8 cellular contexts compared by ENCODE assay signal in the genomic region with DNA sequence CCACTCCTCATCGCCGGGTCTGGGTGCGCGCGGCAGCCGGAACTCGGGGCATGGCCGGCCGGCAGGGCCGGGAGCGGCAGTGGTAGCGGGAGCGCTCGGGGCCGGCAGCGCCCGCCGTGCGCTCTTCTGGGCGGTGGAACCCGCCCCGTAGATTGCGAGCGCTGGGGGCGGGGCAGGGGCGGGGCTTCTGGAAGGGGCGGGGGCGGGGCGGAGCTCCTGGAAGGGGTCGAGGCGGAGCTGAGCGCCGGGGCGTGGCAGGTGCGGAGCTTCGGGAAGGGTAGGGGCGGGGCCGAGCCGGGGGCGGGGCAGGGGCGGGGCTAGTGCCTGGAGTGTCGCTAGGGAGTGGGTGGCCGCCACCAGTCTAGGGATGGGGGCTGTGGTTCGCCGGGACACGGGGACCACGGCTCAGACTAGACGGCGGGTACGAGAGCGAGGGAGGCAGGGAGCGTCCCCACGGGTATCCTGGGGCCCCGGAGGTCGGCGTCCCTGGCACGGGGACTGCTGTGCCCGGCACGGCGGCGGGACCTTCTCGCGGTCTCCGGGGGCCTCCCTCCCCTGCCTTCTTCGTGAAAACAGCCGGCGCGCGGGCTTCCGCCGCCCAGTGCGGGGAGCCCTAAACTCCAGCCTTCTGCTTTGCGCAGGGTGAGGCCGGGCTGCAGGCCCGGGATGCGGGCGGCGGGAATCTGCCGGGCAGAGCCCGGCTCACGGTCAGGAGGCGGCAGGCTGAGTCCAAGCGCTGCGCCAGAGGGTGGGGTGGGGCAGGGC. TPM values are rescaled to one million over a fixed set of nuclear protein-coding genes. Genes with fewer than 3 reads are reported as not detected.
DNase-seq lines count a peak whose midpoint lies in the region; ATAC-seq and TF ChIP-seq lines count a peak whose summit lies in the region.

Gene STK32C, minus strand, starts transcription at position 128 of the 765 bp plus-strand sequence. Its CDS starts 117 bp downstream, at position 11.

- WGBS in endodermal cell (ENCODE audit: insufficient coverage in 1 of 2, insufficient read length in 1 of 2), 2 experiments: 0 to 1% methylated on average over 13 to 84 of the region's 84 CpGs
- 0% methylated on average over 38 to 52 of the region's 84 CpGs for WGBS in mesodermal cell (ENCODE audit: insufficient coverage in 2 of 2), 2 experiments

- H3K36me3 Mint-ChIP-seq in activated CD8-positive, alpha-beta memory T cell treated with anti-CD3 and anti-CD28 coated beads, Interleukin-2, amount 10 ng/mL, durations not matched to agents 7 days and 5 days: no peaks in the 10 kb centered on the region
- peaks cover 8% of the 10 kb centered on the region for H3K36me3 Mint-ChIP-seq in endodermal cell (ENCODE audit: low read depth)

- no peak for TF ChIP-seq CTCF in BJ (IDR thresholded peaks at IDR 0.05; ENCODE audit: insufficient read depth, low read depth, low read length)
- TF ChIP-seq CTCF in endodermal cell (conservative IDR thresholded peaks at IDR 0.05): no peak

- CTCF ChIA-PET in BJ (lab: Yijun Ruan, JAX): no interaction called here
- CTCF ChIA-PET in activated CD8-positive, alpha-beta memory T cell treated with anti-CD3 and anti-CD28 coated beads, Interleukin-2, amount 10 ng/mL, durations not matched to agents 7 days and 5 days (lab: Charles Lee): interaction anchor here (1.2 kb wide), 1 partner anchor 35 kb away, joined by 3 read pairs; no protein-coding TSS in a partner anchor

- POLR2A ChIA-PET in BJ (lab: Charles Lee): interaction anchor here (0.6 to 1.0 kb wide), 2 partner anchors 10 to 12 kb away, joined by 3 read pairs; no protein-coding TSS in a partner anchor

- peaks cover 2% of the 10 kb centered on the region; the same call in 1 of the 2 replicates for H3K27me3 ChIP-seq in BJ (ENCODE audit: control insufficient read depth, insufficient read depth, low read length)
- H3K27me3 ChIP-seq in endodermal cell (ENCODE audit: control insufficient read depth, insufficient read depth, low read length, poor library complexity, severe bottlenecking): peaks cover 59% of the 10 kb centered on the region

- H3K4me3 Mint-ChIP-seq in activated CD8-positive, alpha-beta memory T cell treated with anti-CD3 and anti-CD28 coated beads, Interleukin-2, amount 10 ng/mL, durations not matched to agents 7 days and 5 days: peak within 1 kb of the TSS; percentile 72
- H3K4me3 Mint-ChIP-seq in endodermal cell: peak within 1 kb of the TSS; percentile 66

- H3K27ac Mint-ChIP-seq in activated CD8-positive, alpha-beta memory T cell treated with anti-CD3 and anti-CD28 coated beads, Interleukin-2, amount 10 ng/mL, durations not matched to agents 7 days and 5 days: no peak within 1 kb of the TSS
- H3K27ac Mint-ChIP-seq in endodermal cell: no peak within 1 kb of the TSS

- H3K9me3 ChIP-seq in endodermal cell (ENCODE audit: control insufficient read depth, low read length) (peaks cover 14% of the 10 kb centered on the region), mesodermal cell (ENCODE audit: control insufficient read depth, low read length) (peaks cover 15% of the 10 kb centered on the region)

- no peak within 1 kb of the TSS for H3K9ac ChIP-seq in endodermal cell (ENCODE audit: extremely low read depth, low read length, poor library complexity, severe bottlenecking)

- H3K27ac ChIP-seq in endodermal cell (ENCODE audit: low read depth, low read length): no peak within 1 kb of the TSS
- H3K27ac ChIP-seq in mesodermal cell (ENCODE audit: low read depth, low read length, severe bottlenecking): no peak within 1 kb of the TSS

- H3K27me3 Mint-ChIP-seq in activated CD8-positive, alpha-beta memory T cell treated with anti-CD3 and anti-CD28 coated beads, Interleukin-2, amount 10 ng/mL, durations not matched to agents 7 days and 5 days: peaks cover 37% of the 10 kb centered on the region
- H3K27me3 Mint-ChIP-seq in endodermal cell (ENCODE audit: insufficient read depth): peaks cover 78% of the 10 kb centered on the region

- H3K9me3 Mint-ChIP-seq in activated CD8-positive, alpha-beta memory T cell treated with anti-CD3 and anti-CD28 coated beads, Interleukin-2, amount 10 ng/mL, durations not matched to agents 7 days and 5 days (ENCODE audit: low read depth): no peaks in the 10 kb centered on the region
- H3K9me3 Mint-ChIP-seq in endodermal cell: peaks cover 18% of the 10 kb centered on the region

- peak within 1 kb of the TSS; percentile 80 for H3K4me3 ChIP-seq in BJ (ENCODE audit: low read depth, low read length)
- H3K4me3 ChIP-seq in endodermal cell (ENCODE audit: low read length): peak within 1 kb of the TSS; percentile 75
- H3K4me3 ChIP-seq in mesodermal cell (ENCODE audit: extremely low read depth, insufficient read depth, low read length, poor library complexity, severe bottlenecking): peak within 1 kb of the TSS; percentile 48

- ATAC-seq in GM19043 (IDR thresholded peaks at IDR 0.05; ENCODE audit: low read depth, unreplicated experiment): peak; percentile 63
- ATAC-seq in HG03196 (IDR thresholded peaks at IDR 0.05; ENCODE audit: unreplicated experiment): peak; percentile 74
- ATAC-seq in activated CD8-positive, alpha-beta memory T cell treated with anti-CD3 and anti-CD28 coated beads, Interleukin-2, amount 10 ng/mL, durations not matched to agents 7 days and 5 days: peak; percentile 85

- H3K36me3 ChIP-seq in BJ (ENCODE audit: control insufficient read depth, insufficient read depth, low read length) (no peaks in the 10 kb centered on the region), endodermal cell (ENCODE audit: control insufficient read depth, insufficient read depth, low read length) (no peaks in the 10 kb centered on the region), mesodermal cell (ENCODE audit: control insufficient read depth, insufficient read depth, low read length) (no peaks in the 10 kb centered on the region)

- H3K4me1 ChIP-seq in endodermal cell (ENCODE audit: control insufficient read depth, insufficient read depth, low read length) (no peaks in the 10 kb centered on the region), mesodermal cell (ENCODE audit: control insufficient read depth, insufficient read depth, low read length, poor library complexity, severe bottlenecking) (peaks cover 3% of the 10 kb centered on the region)

- DNase-seq in BJ (ENCODE audit: low read depth) (no peak), NCI-H748 treated with DMSO at 0.1 percent for 48 hours (lab: John Stamatoyannopoulos, UW) (peak; percentile 43), endodermal cell (peak; percentile 99)
- DNase-seq in activated CD8-positive, alpha-beta memory T cell treated with anti-CD3 and anti-CD28 coated beads, Interleukin-2, amount 10 ng/mL, durations not matched to agents 7 days and 5 days: peak; percentile 89
- DNase-seq in stimulated activated CD8-positive, alpha-beta memory T cell treated with anti-CD3 and anti-CD28 coated beads, Interleukin-12 subunit alpha, Interleukin-12 subunit beta, amount 100 ng/mL, for 4 hours (ENCODE audit: low read depth): peak; percentile 85

- H3K4me1 Mint-ChIP-seq in activated CD8-positive, alpha-beta memory T cell treated with anti-CD3 and anti-CD28 coated beads, Interleukin-2, amount 10 ng/mL, durations not matched to agents 7 days and 5 days: peaks cover 9% of the 10 kb centered on the region
- H3K4me1 Mint-ChIP-seq in endodermal cell: peaks cover 1% of the 10 kb centered on the region

RNA-seq across cellular contexts. Expression of gene STK32C, which starts in this region (rescaled TPM):
- 8.4 and 12.1 TPM in 2 replicates for polyA plus RNA-seq in BJ (2011; rRNA removed)
- polyA minus RNA-seq in BJ (2011; rRNA and poly(A)+ RNA removed): 5.6 and 7.7 TPM in 2 replicates
- 10 to 100 TPM; 11.6 to 15.9 TPM for total RNA-seq in activated CD8-positive, alpha-beta memory T cell treated with anti-CD3 and anti-CD28 coated beads, Interleukin-2, amount 10 ng/mL, durations not matched to agents 7 days and 5 days
- 1 to 10 TPM; 8.4 to 9.9 TPM for total RNA-seq in endodermal cell
- polyA plus RNA-seq in endodermal cell (2013, experiment 1 of 2): 20.9 TPM
- polyA plus RNA-seq in endodermal cell (2013, experiment 2 of 2): 18.8 TPM
- polyA plus RNA-seq in mesodermal cell (2013, experiment 1 of 2): 21.7 TPM
- polyA plus RNA-seq in mesodermal cell (2013, experiment 2 of 2): 21.9 TPM
